6 cellular contexts compared by ENCODE assay signal in the genomic region with DNA sequence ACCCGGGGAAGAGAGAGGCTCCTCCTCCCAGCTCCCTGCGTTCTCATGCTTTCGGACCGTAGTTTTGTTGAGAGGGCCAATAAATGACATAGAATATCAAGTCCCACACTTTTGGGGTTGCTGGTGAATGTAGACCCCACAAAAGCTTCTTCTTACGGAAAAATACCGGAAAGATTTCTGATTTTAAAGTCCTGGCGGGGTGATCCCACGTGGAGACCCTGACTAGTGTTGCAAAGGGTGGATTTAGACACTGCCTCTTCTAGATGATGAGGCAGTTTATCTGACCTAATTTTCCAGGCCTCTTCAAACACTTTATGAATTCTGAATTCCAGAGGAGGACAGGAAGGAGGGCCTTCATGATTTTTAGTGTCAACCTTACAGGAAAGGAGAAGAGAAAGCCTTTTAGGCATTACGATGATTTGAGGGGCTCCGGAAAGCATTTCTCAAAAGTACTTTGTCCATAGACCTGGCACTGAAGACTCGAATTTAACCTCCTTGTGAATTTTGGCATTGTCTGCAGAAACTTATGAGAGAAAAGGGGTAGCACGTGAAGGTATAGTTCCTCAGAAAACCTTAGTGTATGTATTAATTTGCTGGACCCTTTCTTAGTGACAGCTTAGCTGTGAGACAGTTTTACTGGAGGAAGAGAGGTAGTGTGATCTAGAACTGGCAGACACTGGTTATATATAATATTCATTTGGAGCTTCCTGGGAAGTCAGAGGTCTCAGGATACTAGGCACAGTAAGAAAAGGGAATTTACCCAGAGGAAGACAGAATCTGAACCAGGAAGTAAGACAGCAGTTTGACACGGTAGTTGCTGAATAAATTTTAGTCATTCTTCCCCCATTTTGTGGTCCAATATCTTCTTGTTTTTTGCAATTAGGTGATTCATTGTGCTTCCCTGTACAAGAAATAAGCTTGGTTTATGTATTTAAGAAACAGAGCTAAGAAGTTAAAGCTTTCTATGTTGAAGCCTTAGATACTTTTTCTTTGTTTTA.
DNase-seq lines count a peak whose midpoint lies in the region; ATAC-seq and TF ChIP-seq lines count a peak whose summit lies in the region.

No MANE protein-coding gene starts in this region.

- DNase-seq in LNCaP clone FGC (ENCODE audit: low read depth) (no peak), cerebellar nuclear complex (lab: John Stamatoyannopoulos, UW) (no peak)

- peak overlapping the region; percentile 97 for H3K4me3 Mint-ChIP-seq in dendritic cell treated with granulocyte-macrophage colony-stimulating factor and Interleukin-4, amounts not matched to agents 40 ng/mL and 50 ng/mL, for 4 days

- peaks cover 20% of the 10 kb centered on the region for H3K4me1 ChIP-seq in rectal smooth muscle tissue (ENCODE audit: control insufficient read depth, insufficient read depth, low read length)

- H3K27ac ChIP-seq in rectal smooth muscle tissue (ENCODE audit: low read depth, low read length), result peak overlapping the region; percentile 98

- ATAC-seq in GM19467 (IDR thresholded peaks at IDR 0.05; ENCODE audit: unreplicated experiment), result peak; percentile 33
- no peak for ATAC-seq in GM18867 (IDR thresholded peaks at IDR 0.05; ENCODE audit: unreplicated experiment)

- no peaks in the 10 kb centered on the region for H3K27me3 ChIP-seq in rectal smooth muscle tissue (ENCODE audit: control insufficient read depth, insufficient read depth, low read length)

- TF ChIP-seq CTCF in LNCaP clone FGC (IDR thresholded peaks at IDR 0.05; ENCODE audit: control insufficient read depth, extremely low read depth, insufficient read depth), result no peak

- H3K27ac Mint-ChIP-seq in dendritic cell treated with granulocyte-macrophage colony-stimulating factor and Interleukin-4, amounts not matched to agents 40 ng/mL and 50 ng/mL, for 4 days, result peak overlapping the region; percentile 97

- peak overlapping the region; percentile 76 for H3K9ac ChIP-seq in rectal smooth muscle tissue (ENCODE audit: low read length)

- no peaks in the 10 kb centered on the region for H3K27me3 Mint-ChIP-seq in dendritic cell treated with granulocyte-macrophage colony-stimulating factor and Interleukin-4, amounts not matched to agents 40 ng/mL and 50 ng/mL, for 4 days

- intact Hi-C loops in dendritic cell treated with granulocyte-macrophage colony-stimulating factor and Interleukin-4, amounts not matched to agents 40 ng/mL and 50 ng/mL, for 4 days (cut with micrococcal nuclease), result loop anchor here (1.0 to 2.0 kb wide), 2 partner anchors 9 to 49 kb away; a partner anchor contains a TSS

- H3K36me3 ChIP-seq in rectal smooth muscle tissue (ENCODE audit: control insufficient read depth, insufficient read depth, low read length), result no peaks in the 10 kb centered on the region

- H3K4me3 ChIP-seq in LNCaP clone FGC (ENCODE audit: low read depth, low read length) (peak overlapping the region; percentile 94), rectal smooth muscle tissue (ENCODE audit: low read length) (peak overlapping the region; percentile 80)

- peaks cover 58% of the 10 kb centered on the region for H3K36me3 Mint-ChIP-seq in dendritic cell treated with granulocyte-macrophage colony-stimulating factor and Interleukin-4, amounts not matched to agents 40 ng/mL and 50 ng/mL, for 4 days (ENCODE audit: low read depth)

- H3K9me3 Mint-ChIP-seq in dendritic cell treated with granulocyte-macrophage colony-stimulating factor and Interleukin-4, amounts not matched to agents 40 ng/mL and 50 ng/mL, for 4 days, result no peaks in the 10 kb centered on the region

- H3K4me1 Mint-ChIP-seq in dendritic cell treated with granulocyte-macrophage colony-stimulating factor and Interleukin-4, amounts not matched to agents 40 ng/mL and 50 ng/mL, for 4 days (ENCODE audit: low read depth), result peaks cover 25% of the 10 kb centered on the region
